ENCODE assay signal across 11 cellular contexts in the genomic region with DNA sequence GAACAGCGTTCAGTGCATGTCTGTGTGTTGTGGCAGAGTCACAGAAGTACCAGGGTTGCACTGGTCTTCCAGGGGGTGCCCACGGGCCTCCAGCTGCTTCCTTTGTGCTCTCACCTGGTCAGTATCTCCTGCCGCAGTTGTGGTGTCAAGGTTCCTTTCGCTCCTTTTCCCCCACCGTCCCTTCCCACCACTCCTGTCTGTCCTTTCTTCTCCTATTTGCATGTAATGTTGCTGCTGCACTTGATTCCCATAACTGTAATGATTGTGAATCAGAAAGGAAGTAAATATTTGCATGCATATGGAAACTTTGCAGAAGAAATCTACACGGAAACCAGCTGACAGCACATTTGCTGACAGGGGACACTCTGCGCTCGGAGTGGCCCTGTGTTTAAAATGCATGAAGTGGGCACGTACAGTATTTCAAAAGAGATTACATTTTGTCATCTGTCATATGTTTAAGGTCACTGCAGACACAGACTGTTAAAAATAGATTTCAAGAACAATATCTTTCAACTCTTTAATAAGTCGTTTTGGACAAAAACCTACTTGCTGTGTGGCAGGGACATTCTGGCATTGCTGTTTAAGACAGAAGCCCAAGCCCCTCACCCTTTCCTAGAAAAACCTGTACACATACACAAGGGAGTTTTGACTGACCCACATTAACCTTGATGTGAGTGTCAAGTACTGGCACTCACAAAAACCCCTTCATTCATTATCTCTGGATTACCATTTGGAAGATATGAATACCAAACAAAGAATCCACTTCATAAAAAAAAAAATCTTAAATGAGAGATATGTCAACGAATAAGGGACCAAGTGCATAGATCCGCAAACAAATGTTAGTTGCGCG.
A peak's percentile ranks its signal among the peaks of the same experiment; 100 is the strongest.
DNase-seq lines count a peak whose midpoint lies in the region; ATAC-seq and TF ChIP-seq lines count a peak whose summit lies in the region.
"Had no signal": no experiment of that assay in that cellular context is flagged by ENCODE, and none has a peak within 500 bp of the region (broad histone marks: within the 10 kb centered on the region; RNA-seq: fewer than 3 reads in every experiment).

No MANE protein-coding gene starts in this region.

- no peaks in the 10 kb centered on the region for H4K20me1 ChIP-seq in PC-3 (ENCODE audit: low read length)

- H3F3A ChIP-seq in PC-3 (ENCODE audit: low read length, unreplicated experiment) = no peaks in the 10 kb centered on the region

- peak; percentile 74 for ATAC-seq in HG02678 (IDR thresholded peaks at IDR 0.05; ENCODE audit: unreplicated experiment)
- peak; percentile 72 for ATAC-seq in PC-3
- ATAC-seq in sciatic nerve = peak; percentile 48

- intact Hi-C loops in PC-3 (cut with micrococcal nuclease) (no loop called here), sciatic nerve (cut with DNase I) (no loop called here)

- BruUV-seq in PC-3 (replicated peaks; lab: Mats Ljungman, UMichigan) = no TSS peak

- H3K4me3 Mint-ChIP-seq in glutamatergic neuron (ENCODE audit: unreplicated experiment) = no peak overlapping the region
- H3K4me3 Mint-ChIP-seq: H9 had no signal

- DNase-seq in NOMO-1 treated with DMSO at 0.1 percent for 48 hours (lab: John Stamatoyannopoulos, UW; ENCODE audit: unreplicated experiment) (peak; percentile 17), NOMO-1 treated with dmso at 0.1 percent for 144 hours (lab: John Stamatoyannopoulos, UW; ENCODE audit: unreplicated experiment) (no peak), PC-3 (peak; percentile 16), sciatic nerve (ENCODE audit: low spot score) (no peak), NCI-H345 (lab: John Stamatoyannopoulos, UW) (no peak), glutamatergic neuron (no peak)
- no peak for DNase-seq in activated CD8-positive, alpha-beta memory T cell treated with anti-CD3 and anti-CD28 coated beads, Interleukin-2, amount 50 U/mL, for 4 hours
- DNase-seq: H9, NCI-H82, thyroid gland had no signal

- no peaks in the 10 kb centered on the region for H3K79me2 ChIP-seq in PC-3 (ENCODE audit: low read length)

- no peak overlapping the region for H3K4me2 ChIP-seq in PC-3 (ENCODE audit: low read length)

- H2AFZ ChIP-seq in PC-3 (ENCODE audit: low read length) = peak overlapping the region; percentile 45; the same call in 1 of the 2 replicates

- TF ChIP-seq CTCF in PC-3 (conservative IDR thresholded peaks at IDR 0.05; ENCODE audit: low read depth, low read length) = no peak
- no peak for TF ChIP-seq CTCF in glutamatergic neuron (IDR thresholded peaks at IDR 0.05; ENCODE audit: partially characterized antibody, unreplicated experiment)

- H3K27me3 Mint-ChIP-seq in glutamatergic neuron (ENCODE audit: unreplicated experiment) = no peaks in the 10 kb centered on the region

- no peaks in the 10 kb centered on the region for H3K9me2 ChIP-seq in PC-3 (replicated peaks; ENCODE audit: low read length)

- H3K27ac ChIP-seq in PC-3 (ENCODE audit: low read length) = 0 out of 2 replicates have a peak overlapping the region, but pooled peaks have one; percentile 16
- H3K27ac ChIP-seq: thyroid gland had no signal

- H3K4me1 Mint-ChIP-seq in glutamatergic neuron (ENCODE audit: low read depth, unreplicated experiment) = no peaks in the 10 kb centered on the region

- POLR2A ChIA-PET in PC-3 (lab: Charles Lee; ENCODE audit: unreplicated experiment) = no interaction called here

- H3K4me1 ChIP-seq in PC-3 (ENCODE audit: insufficient read depth, low read length) = peaks cover 5% of the 10 kb centered on the region; the same call in 1 of the 2 replicates
- H3K4me1 ChIP-seq: thyroid gland had no signal

- no peaks in the 10 kb centered on the region for H3K9me3 Mint-ChIP-seq in glutamatergic neuron (ENCODE audit: unreplicated experiment)

- H3K27me3 ChIP-seq in PC-3 (ENCODE audit: low read length) = no peaks in the 10 kb centered on the region
- H3K27me3 ChIP-seq: thyroid gland had no signal

- H3K27ac Mint-ChIP-seq in glutamatergic neuron (ENCODE audit: unreplicated experiment) = no peak overlapping the region
- H3K27ac Mint-ChIP-seq: H9 had no signal

- no peaks in the 10 kb centered on the region for H3K36me3 ChIP-seq in PC-3 (ENCODE audit: low read depth, low read length)
- H3K36me3 ChIP-seq: thyroid gland had no signal

- peaks cover 5% of the 10 kb centered on the region for H3K36me3 Mint-ChIP-seq in glutamatergic neuron (ENCODE audit: unreplicated experiment)

- H3K4me3 ChIP-seq in PC-3 (ENCODE audit: low read length) = no peak overlapping the region
- H3K4me3 ChIP-seq: thyroid gland had no signal

- H3K9ac ChIP-seq in PC-3 (ENCODE audit: low read length) = no peak overlapping the region

- CTCF ChIA-PET in PC-3 (lab: Charles Lee) = no interaction called here

- H3K9me3 ChIP-seq in PC-3 (ENCODE audit: low read length) = no peaks in the 10 kb centered on the region
- H3K9me3 ChIP-seq: thyroid gland had no signal

Comparison
In these comparisons a context has a peak if more than half of its experiments do, and no peak if none do; other contexts are left out.
1. DNase-seq: peak in NOMO-1 treated with DMSO at 0.1 percent for 48 hours (single experiment) and PC-3 (single experiment); none in NOMO-1 treated with dmso at 0.1 percent for 144 hours (single experiment), sciatic nerve (single experiment), NCI-H345 (single experiment), activated CD8-positive, alpha-beta memory T cell treated with anti-CD3 and anti-CD28 coated beads, Interleukin-2, amount 50 U/mL, for 4 hours (single experiment) and glutamatergic neuron (single experiment).
2. Peak in every context shown above with its lines, with median percentiles within 50 percentile points of each other: ATAC-seq.